14 cellular contexts compared by ENCODE assay signal in the genomic region with DNA sequence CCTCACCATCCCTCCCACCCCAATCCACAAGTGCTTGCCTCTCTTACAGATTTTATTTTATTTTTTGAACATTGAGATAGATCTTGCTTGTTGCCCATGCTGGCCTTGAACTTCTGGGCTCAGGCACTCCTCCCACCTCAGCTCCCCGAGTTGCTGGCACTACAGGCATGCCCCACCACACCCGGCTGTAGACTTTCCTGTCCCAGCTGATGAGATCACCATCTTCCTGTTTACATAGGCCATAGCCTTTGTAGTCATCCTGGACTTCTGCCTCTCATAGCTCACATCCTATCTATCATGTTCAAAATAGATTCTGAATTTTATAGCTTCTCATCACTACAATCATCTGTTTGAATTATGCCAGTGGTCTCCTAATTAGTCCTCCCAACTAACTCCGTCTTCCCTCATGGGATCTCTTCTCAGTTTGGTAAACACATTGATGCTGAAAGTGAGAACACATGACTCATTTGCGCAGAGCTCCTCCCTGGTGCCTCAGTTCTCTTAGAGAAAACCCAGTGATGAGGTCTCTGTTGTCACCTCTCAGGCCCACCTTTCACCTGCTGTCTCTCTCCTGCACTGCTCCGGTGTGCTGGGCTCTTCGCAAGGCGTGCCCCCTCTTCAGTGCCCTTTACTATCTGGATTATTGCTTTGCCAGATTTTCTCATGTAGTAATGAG.
A peak's percentile ranks its signal among the peaks of the same experiment; 100 is the strongest.
DNase-seq lines count a peak whose midpoint lies in the region; ATAC-seq and TF ChIP-seq lines count a peak whose summit lies in the region.
"Had no signal": no experiment of that assay in that cellular context is flagged by ENCODE, and none has a peak within 500 bp of the region (broad histone marks: within the 10 kb centered on the region; RNA-seq: fewer than 3 reads in every experiment).

No MANE protein-coding gene starts in this region.

- H2AK5ac ChIP-seq in H9 (ENCODE audit: insufficient read length, low read length), result no peak overlapping the region

- H2AFZ ChIP-seq in H9 (ENCODE audit: low read length), result no peak overlapping the region

- no peaks in the 10 kb centered on the region for H3K79me2 ChIP-seq in H9 (ENCODE audit: insufficient read depth, low read length)

- no peak overlapping the region for H2BK120ac ChIP-seq in H9 (ENCODE audit: low read depth, low read length, poor library complexity, severe bottlenecking)

- H2BK5ac ChIP-seq in H9 (ENCODE audit: insufficient read length, low read length), result no peak overlapping the region

- H4K8ac ChIP-seq in H9 (replicated peaks; ENCODE audit: insufficient read length, low read depth, low read length), result no peak overlapping the region

- no peak overlapping the region for H2BK12ac ChIP-seq in H9 (ENCODE audit: insufficient read length, low read depth, low read length)

- no peak overlapping the region for H3T11ph ChIP-seq in H9 (ENCODE audit: low read length)

- H3K4ac ChIP-seq in H9 (ENCODE audit: low read depth, low read length), result no peak overlapping the region

- no peaks in the 10 kb centered on the region for H3K9me3 ChIP-seq in H9 (ENCODE audit: control insufficient read depth, low read depth, low read length)
- H3K9me3 ChIP-seq: adrenal gland had no signal

- no peak overlapping the region for H3K27ac ChIP-seq in H9 (ENCODE audit: insufficient read length, low read depth, low read length)
- H3K27ac ChIP-seq: adrenal gland had no signal

- H3K23me2 ChIP-seq in H9 (ENCODE audit: insufficient read length, low read depth, low read length, poor library complexity, severe bottlenecking), result no peaks in the 10 kb centered on the region

- no peak overlapping the region for H4K5ac ChIP-seq in H9 (ENCODE audit: insufficient read length, low read depth, low read length)

- H3K4me1 Mint-ChIP-seq in H9, result peaks cover 21 to 22% of the 10 kb centered on the region in 2 experiments
- peaks cover 26% of the 10 kb centered on the region for H3K4me1 Mint-ChIP-seq in T-helper 2 cell treated with Interferon-gamma antibody and Interleukin-4, amounts not matched to agents 5 μg/mL and 100 μg/mL, for 36 hours (ENCODE audit: low read depth)
- H3K4me1 Mint-ChIP-seq in stimulated activated memory B cell treated with anti-CD40 and anti-IgM and Interleukin-4, amounts not matched to agents 10 μg/mL and 1 μg/mL and 100 μg/mL, for 72 hours, result no peaks in the 10 kb centered on the region

- TF ChIP-seq CTCF in H9 (conservative IDR thresholded peaks at IDR 0.05) (no peak), foreskin fibroblast (IDR thresholded peaks at IDR 0.05; ENCODE audit: low read depth, low read length) (no peak)

- no peak overlapping the region for H2BK15ac ChIP-seq in H9 (ENCODE audit: low read depth, low read length)

- no peaks in the 10 kb centered on the region for H3K36me3 Mint-ChIP-seq in H9 (ENCODE audit: insufficient read depth in 1 of 3, low read depth in 3 of 3)
- peaks cover 3% of the 10 kb centered on the region for H3K36me3 Mint-ChIP-seq in T-helper 2 cell treated with Interferon-gamma antibody and Interleukin-4, amounts not matched to agents 5 μg/mL and 100 μg/mL, for 36 hours (ENCODE audit: low read depth)
- peaks cover 53% of the 10 kb centered on the region for H3K36me3 Mint-ChIP-seq in stimulated activated memory B cell treated with anti-CD40 and anti-IgM and Interleukin-4, amounts not matched to agents 10 μg/mL and 1 μg/mL and 100 μg/mL, for 72 hours
- H3K36me3 Mint-ChIP-seq: natural killer cell had no signal

- no peak overlapping the region for H3K56ac ChIP-seq in H9 (ENCODE audit: insufficient read length, low read depth, low read length)

- DNase-seq in AG08396 (ENCODE audit: low spot score) (peak; percentile 49), H9 (no peak), foreskin fibroblast (peak; percentile 77 to 84), NCI-H526 (lab: John Stamatoyannopoulos, UW) (no peak)
- no peak for DNase-seq in T-helper 2 cell treated with Interferon-gamma antibody and Interleukin-4, amounts not matched to agents 5 μg/mL and 100 μg/mL, for 36 hours (ENCODE audit: low spot score)
- DNase-seq: head of caudate nucleus; natural killer cell; NCI-H2171 treated with DMSO at 0.1 percent for 48 hours; stimulated activated CD4-positive, alpha-beta T cell treated with anti-CD3 and anti-CD28 coated beads, Interleukin-1b, Interleukin-23, amount 100 ng/mL, for 48 hours; trophoblast cell had no signal

- H3K4me2 ChIP-seq in H9 (ENCODE audit: insufficient read depth, insufficient read length, low read length), result no peak overlapping the region

- H3K27me3 Mint-ChIP-seq in H9 (ENCODE audit: low read depth), result no peaks in the 10 kb centered on the region; the same call in 1 of the 2 replicates
- no peaks in the 10 kb centered on the region for H3K27me3 Mint-ChIP-seq in T-helper 2 cell treated with Interferon-gamma antibody and Interleukin-4, amounts not matched to agents 5 μg/mL and 100 μg/mL, for 36 hours (ENCODE audit: low read depth)
- no peaks in the 10 kb centered on the region for H3K27me3 Mint-ChIP-seq in stimulated activated memory B cell treated with anti-CD40 and anti-IgM and Interleukin-4, amounts not matched to agents 10 μg/mL and 1 μg/mL and 100 μg/mL, for 72 hours

- no peak overlapping the region for H3K14ac ChIP-seq in H9 (ENCODE audit: insufficient read depth, low read length)

- no peak overlapping the region for H3K4me3 ChIP-seq in foreskin fibroblast (ENCODE audit: low read depth in 1 of 2, low read length in 2 of 2)
- H3K4me3 ChIP-seq: adrenal gland had no signal

- no peak overlapping the region for H3K9ac ChIP-seq in H9 (ENCODE audit: extremely low read depth, insufficient read length, low read length)

- H3K27me3 ChIP-seq in H9 (ENCODE audit: insufficient read depth, low read length), result no peaks in the 10 kb centered on the region
- H3K27me3 ChIP-seq: adrenal gland had no signal

- no peak overlapping the region for H4K91ac ChIP-seq in H9 (ENCODE audit: insufficient read length, low read depth, low read length)

- H3K23ac ChIP-seq in H9 (ENCODE audit: insufficient read length, low read depth, low read length), result no peak overlapping the region

- H3K4me3 Mint-ChIP-seq in H9, result no peak overlapping the region
- peak overlapping the region; percentile 42 for H3K4me3 Mint-ChIP-seq in T-helper 2 cell treated with Interferon-gamma antibody and Interleukin-4, amounts not matched to agents 5 μg/mL and 100 μg/mL, for 36 hours
- no peak overlapping the region for H3K4me3 Mint-ChIP-seq in stimulated activated memory B cell treated with anti-CD40 and anti-IgM and Interleukin-4, amounts not matched to agents 10 μg/mL and 1 μg/mL and 100 μg/mL, for 72 hours
- H3K4me3 Mint-ChIP-seq: natural killer cell had no signal

- peak overlapping the region in 2 of 3 experiments; percentile 59 to 72; a peak in 3 of 7 replicates for H3K27ac Mint-ChIP-seq in H9
- peak overlapping the region; percentile 73 for H3K27ac Mint-ChIP-seq in T-helper 2 cell treated with Interferon-gamma antibody and Interleukin-4, amounts not matched to agents 5 μg/mL and 100 μg/mL, for 36 hours
- no peak overlapping the region for H3K27ac Mint-ChIP-seq in stimulated activated memory B cell treated with anti-CD40 and anti-IgM and Interleukin-4, amounts not matched to agents 10 μg/mL and 1 μg/mL and 100 μg/mL, for 72 hours

- H3K9me3 Mint-ChIP-seq in H9, result no peaks in the 10 kb centered on the region
- H3K9me3 Mint-ChIP-seq in T-helper 2 cell treated with Interferon-gamma antibody and Interleukin-4, amounts not matched to agents 5 μg/mL and 100 μg/mL, for 36 hours, result no peaks in the 10 kb centered on the region
- no peaks in the 10 kb centered on the region for H3K9me3 Mint-ChIP-seq in stimulated activated memory B cell treated with anti-CD40 and anti-IgM and Interleukin-4, amounts not matched to agents 10 μg/mL and 1 μg/mL and 100 μg/mL, for 72 hours
- H3K9me3 Mint-ChIP-seq: natural killer cell had no signal

- H4K20me1 ChIP-seq in H9 (ENCODE audit: control insufficient read depth, insufficient read depth, insufficient read length), result no peaks in the 10 kb centered on the region

- WGBS in H9 (ENCODE audit: extremely low coverage, insufficient read length, low lambda C conversion rate), result no CpG with 5 or more reads among the region's 7 CpGs

- H3K18ac ChIP-seq in H9 (ENCODE audit: insufficient read length, low read depth, low read length), result no peak overlapping the region

- H3K79me1 ChIP-seq in H9 (ENCODE audit: insufficient read depth, low read depth, low read length, poor library complexity, severe bottlenecking), result no peaks in the 10 kb centered on the region

- H2BK20ac ChIP-seq in H9 (ENCODE audit: low read depth, low read length, poor library complexity, severe bottlenecking), result no peak overlapping the region

- no peak for ATAC-seq in GM19397 (IDR thresholded peaks at IDR 0.05; ENCODE audit: unreplicated experiment)
- no peak for ATAC-seq in HG02798 (IDR thresholded peaks at IDR 0.05; ENCODE audit: poor library complexity, unreplicated experiment)
- ATAC-seq in stimulated activated memory B cell treated with anti-CD40 and anti-IgM and Interleukin-4, amounts not matched to agents 10 μg/mL and 1 μg/mL and 100 μg/mL, for 72 hours, result no peak
- ATAC-seq: natural killer cell had no signal

- no peaks in the 10 kb centered on the region for H3K4me1 ChIP-seq in H9 (ENCODE audit: insufficient read depth, low read length)
- H3K4me1 ChIP-seq: adrenal gland had no signal

Comparison
In these comparisons a context has a peak if more than half of its experiments do, and no peak if none do; other contexts are left out.
1. DNase-seq: peak in AG08396 (single experiment) and foreskin fibroblast (2 of 2); none in H9 (single experiment), T-helper 2 cell treated with Interferon-gamma antibody and Interleukin-4, amounts not matched to agents 5 μg/mL and 100 μg/mL, for 36 hours (single experiment) and NCI-H526 (0 of 2).